In the genomic region with DNA sequence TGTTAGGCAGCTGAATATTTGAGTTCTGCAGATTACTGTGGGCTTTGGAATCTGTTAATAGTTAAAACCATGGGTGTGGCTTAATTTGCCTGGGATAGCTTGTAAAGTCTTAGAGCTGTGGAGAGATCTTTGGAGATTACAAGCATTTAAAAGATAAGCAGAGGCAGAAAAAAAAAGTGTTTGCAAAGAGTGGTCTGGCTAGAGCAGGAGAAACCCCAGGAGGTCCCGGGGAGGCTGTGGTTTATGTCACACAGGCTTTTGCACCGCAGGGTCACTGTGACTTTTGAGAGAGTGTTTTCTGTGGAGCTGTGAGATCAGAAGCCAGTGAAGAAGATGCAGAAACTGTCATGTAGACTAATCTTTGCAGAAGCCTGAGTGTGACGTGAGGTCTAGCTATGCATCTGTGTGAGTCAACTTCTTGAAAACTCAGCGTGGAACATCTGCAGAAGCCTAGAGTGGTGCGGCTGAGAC, we compare ENCODE assay signal across 8 cellular contexts. TPM values are rescaled to one million over a fixed set of nuclear protein-coding genes. Genes with fewer than 3 reads are reported as not detected.
DNase-seq lines count a peak whose midpoint lies in the region; TF ChIP-seq lines count a peak whose summit lies in the region.

No MANE protein-coding gene starts in this region.

- peaks cover 100% of the 10 kb centered on the region for H3K4me1 Mint-ChIP-seq in stimulated activated naive CD8-positive, alpha-beta T cell treated with anti-CD3 and anti-CD28 coated beads, Interleukin-15, Interleukin-2, amounts not matched to agents 100 ng/mL and 50 ng/mL, for 24 hours (ENCODE audit: low read depth)
- H3K4me1 Mint-ChIP-seq in mesothelial cell of epicardium: peaks cover 60% of the 10 kb centered on the region

- H3K27me3 Mint-ChIP-seq in stimulated activated naive CD8-positive, alpha-beta T cell treated with anti-CD3 and anti-CD28 coated beads, Interleukin-15, Interleukin-2, amounts not matched to agents 100 ng/mL and 50 ng/mL, for 24 hours: peaks cover 10% of the 10 kb centered on the region
- H3K27me3 Mint-ChIP-seq in mesothelial cell of epicardium (ENCODE audit: low read depth): no peaks in the 10 kb centered on the region

- peak overlapping the region; percentile 2 for H3K27ac Mint-ChIP-seq in stimulated activated naive CD8-positive, alpha-beta T cell treated with anti-CD3 and anti-CD28 coated beads, Interleukin-15, Interleukin-2, amounts not matched to agents 100 ng/mL and 50 ng/mL, for 24 hours
- H3K27ac Mint-ChIP-seq in mesothelial cell of epicardium: no peak overlapping the region

- DNase-seq in activated T-cell treated with anti-CD3 and anti-CD28 coated beads for 24 hours (ENCODE audit: low read depth): peak; percentile 46
- DNase-seq in activated T-cell treated with anti-CD3 and anti-CD28 coated beads, Interleukin-2, amount 50 U/mL, for 1 hour: no peak
- DNase-seq in T-helper 22 cell (ENCODE audit: low read depth): peak; percentile 1
- peak; percentile 89 to 91 for DNase-seq in foreskin fibroblast
- DNase-seq in NOMO-1 treated with dmso at 0.1 percent for 144 hours (lab: John Stamatoyannopoulos, UW; ENCODE audit: unreplicated experiment): no peak
- no peak for DNase-seq in mesothelial cell of epicardium (ENCODE audit: low spot score in 2 of 2, unreplicated experiment in 2 of 2)
- DNase-seq in superior temporal gyrus (ENCODE audit: extremely low spot score): no peak

- H3K36me3 Mint-ChIP-seq in stimulated activated naive CD8-positive, alpha-beta T cell treated with anti-CD3 and anti-CD28 coated beads, Interleukin-15, Interleukin-2, amounts not matched to agents 100 ng/mL and 50 ng/mL, for 24 hours (ENCODE audit: low read depth): peaks cover 11% of the 10 kb centered on the region
- peaks cover 4% of the 10 kb centered on the region for H3K36me3 Mint-ChIP-seq in mesothelial cell of epicardium

- H3K9me3 Mint-ChIP-seq in stimulated activated naive CD8-positive, alpha-beta T cell treated with anti-CD3 and anti-CD28 coated beads, Interleukin-15, Interleukin-2, amounts not matched to agents 100 ng/mL and 50 ng/mL, for 24 hours: no peaks in the 10 kb centered on the region
- H3K9me3 Mint-ChIP-seq in mesothelial cell of epicardium: no peaks in the 10 kb centered on the region

- no peak overlapping the region for H3K4me3 Mint-ChIP-seq in stimulated activated naive CD8-positive, alpha-beta T cell treated with anti-CD3 and anti-CD28 coated beads, Interleukin-15, Interleukin-2, amounts not matched to agents 100 ng/mL and 50 ng/mL, for 24 hours
- H3K4me3 Mint-ChIP-seq in mesothelial cell of epicardium: no peak overlapping the region

- H3K4me3 ChIP-seq in foreskin fibroblast (ENCODE audit: low read depth in 1 of 2, low read length in 2 of 2): no peak overlapping the region

- TF ChIP-seq CTCF in foreskin fibroblast (IDR thresholded peaks at IDR 0.05; ENCODE audit: low read depth, low read length) (no peak), mesothelial cell of epicardium (IDR thresholded peaks at IDR 0.05; ENCODE audit: unreplicated experiment) (no peak)

RNA-seq across cellular contexts. Expression of gene SETBP1, which starts 49.0 kb away (rescaled TPM):
- 44.6 to 47.7 TPM (median 46.0 TPM) in 3 replicates for total RNA-seq in mesothelial cell of epicardium

Comparison
In these comparisons a context has a peak if more than half of its experiments do, and no peak if none do; other contexts are left out.
1. DNase-seq: peak in activated T-cell treated with anti-CD3 and anti-CD28 coated beads for 24 hours (single experiment), T-helper 22 cell (single experiment) and foreskin fibroblast (2 of 2); none in activated T-cell treated with anti-CD3 and anti-CD28 coated beads, Interleukin-2, amount 50 U/mL, for 1 hour (single experiment), NOMO-1 treated with dmso at 0.1 percent for 144 hours (single experiment), mesothelial cell of epicardium (0 of 2) and superior temporal gyrus (single experiment).